ENCODE assay signal across 2 cellular contexts in genomic region chr2:105317937-105318336, GRCh38.
TF ChIP-seq lines count a peak whose summit lies in the region.

No MANE protein-coding gene starts in this region.

TF ChIP-seq in IMR-90, 13 proteins besides CTCF, POLR2A, EP300 and RAD21:
- no peak for TF ChIP-seq USF2 (IDR thresholded peaks at IDR 0.05; ENCODE audit: low read depth, low read length)

TF ChIP-seq in endothelial cell of umbilical vein, 7 proteins besides CTCF, POLR2A, EP300 and RAD21:
- TF ChIP-seq JUN (IDR thresholded peaks at IDR 0.05; ENCODE audit: borderline replicate concordance, insufficient read depth, insufficient read length, low read depth) (no peak), GATA2 (IDR thresholded peaks at IDR 0.05; ENCODE audit: insufficient read depth, insufficient read length, low read depth, low read length) (no peak), MAX (IDR thresholded peaks at IDR 0.05; ENCODE audit: insufficient read depth, insufficient read length) (no peak), FOS (IDR thresholded peaks at IDR 0.05; ENCODE audit: borderline replicate concordance, insufficient read depth, low read length) (no peak), EZH2 (IDR thresholded peaks at IDR 0.05; ENCODE audit: borderline replicate concordance, low read depth, low read length, severe bottlenecking) (no peak), POLR2AphosphoS5 (IDR thresholded peaks at IDR 0.05; ENCODE audit: insufficient read depth, low read depth, low read length) (no peak), MYC (IDR thresholded peaks at IDR 0.05; ENCODE audit: low read depth, low read length) (no peak)
